In the genomic region with DNA sequence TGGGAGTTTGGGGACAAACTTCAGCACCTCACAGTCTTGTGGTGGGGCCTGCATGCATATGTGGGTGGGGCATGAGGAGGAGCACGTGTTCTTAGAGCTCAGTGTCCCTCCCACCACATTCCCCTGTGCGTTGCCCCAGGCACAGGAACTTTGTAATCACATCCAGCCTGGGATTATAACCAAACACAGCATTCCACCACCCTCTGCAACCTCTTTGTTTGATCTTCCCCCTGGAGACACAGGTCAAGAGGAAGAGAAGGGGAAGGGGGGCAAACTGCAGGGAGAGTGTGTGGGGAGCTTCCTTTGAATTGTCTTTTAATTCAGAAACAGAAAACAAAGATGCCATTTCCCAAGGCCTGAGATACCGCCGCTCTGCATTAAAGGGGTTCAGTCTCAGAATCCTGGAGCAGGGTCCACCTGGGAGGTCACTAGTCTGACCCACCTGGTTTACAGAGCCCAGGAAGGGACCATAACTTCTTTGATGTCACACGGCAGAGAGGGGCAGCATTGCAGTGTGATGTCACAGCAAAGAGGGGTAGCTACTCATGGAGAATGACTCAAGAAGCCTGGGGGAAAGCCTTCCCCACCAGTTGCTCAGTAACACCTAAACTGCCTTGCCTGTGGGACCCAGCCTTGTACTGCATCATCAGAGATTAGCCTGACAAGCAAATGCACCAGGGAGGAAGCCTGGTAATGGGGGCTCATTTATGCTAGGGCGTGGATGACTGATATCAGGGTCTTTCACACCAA, we compare ENCODE assay signal across 8 cellular contexts.
DNase-seq lines count a peak whose midpoint lies in the region; ATAC-seq and TF ChIP-seq lines count a peak whose summit lies in the region.

No MANE protein-coding gene starts in this region.

- TF ChIP-seq CTCF in GM12875 (IDR thresholded peaks at IDR 0.05; ENCODE audit: borderline replicate concordance, insufficient read depth, low read depth, low read length) (no peak), RWPE1 (conservative IDR thresholded peaks at IDR 0.05; ENCODE audit: low read depth) (no peak)

- CTCF ChIA-PET in RWPE1 (lab: Yijun Ruan, JAX), result no interaction called here

- DNase-seq in RWPE1 (ENCODE audit: low spot score), result peak; percentile 55
- DNase-seq in fibroblast of peridontal ligament (ENCODE audit: extremely low read depth), result peak; percentile 15
- no peak for DNase-seq in inferior parietal cortex (ENCODE audit: extremely low spot score)
- DNase-seq in activated naive CD4-positive, alpha-beta T cell (lab: John Stamatoyannopoulos, UW), result no peak

- no peaks in the 10 kb centered on the region for H3K27me3 ChIP-seq in rectal smooth muscle tissue (ENCODE audit: control insufficient read depth, insufficient read depth, low read length)

- H3K9ac ChIP-seq in rectal smooth muscle tissue (ENCODE audit: low read length), result no peak overlapping the region

- H3K36me3 ChIP-seq in rectal smooth muscle tissue (ENCODE audit: control insufficient read depth, insufficient read depth, low read length), result no peaks in the 10 kb centered on the region

- peaks cover 21% of the 10 kb centered on the region for H3K4me1 ChIP-seq in rectal smooth muscle tissue (ENCODE audit: control insufficient read depth, insufficient read depth, low read length)

- POLR2A ChIA-PET in RWPE1 (lab: Yijun Ruan, JAX; ENCODE audit: low non-redundant PET), result no interaction called here

- H3K27ac ChIP-seq in RWPE1, result peak overlapping the region; percentile 58
- H3K27ac ChIP-seq in rectal smooth muscle tissue (ENCODE audit: low read depth, low read length), result peak overlapping the region; percentile 44

- ATAC-seq in HG02884 (IDR thresholded peaks at IDR 0.05; ENCODE audit: unreplicated experiment), result no peak
- ATAC-seq in GM18498 (IDR thresholded peaks at IDR 0.05; ENCODE audit: unreplicated experiment), result no peak

- H3K4me3 ChIP-seq in GM12875 (ENCODE audit: low read depth, low read length), result peak overlapping the region; percentile 0
- no peak overlapping the region for H3K4me3 ChIP-seq in rectal smooth muscle tissue (ENCODE audit: low read length)

Comparison
In these comparisons a context has a peak if more than half of its experiments do, and no peak if none do; other contexts are left out.
1. DNase-seq: peak in RWPE1 (single experiment) and fibroblast of peridontal ligament (single experiment); none in inferior parietal cortex (single experiment) and activated naive CD4-positive, alpha-beta T cell (0 of 4).